1 cellular context compared by ENCODE assay signal in genomic region chr16:89827383-89828198, GRCh38.
TF ChIP-seq lines count a peak whose summit lies in the region.

No MANE protein-coding gene starts in this region.

TF ChIP-seq in K562, 482 proteins besides CTCF, POLR2A, EP300 and RAD21 (continues in another document):
- TF ChIP-seq GATAD2A (IDR thresholded peaks at IDR 0.05) (0 out of 2 replicates have a peak, but pooled peaks have one; percentile 16), RBM25 (IDR thresholded peaks at IDR 0.05; ENCODE audit: low read depth, low read length, severe bottlenecking) (peak; percentile 63), E2F6 (IDR thresholded peaks at IDR 0.05; ENCODE audit: borderline replicate concordance in 1 of 2, extremely low read depth in 1 of 2, insufficient read depth in 1 of 2, insufficient read length in 1 of 2, low read depth in 1 of 2, low read length in 1 of 2, poor library complexity in 1 of 2, severe bottlenecking in 1 of 2) (peak in 1 of 2 experiments; percentile 42), BCOR (IDR thresholded peaks at IDR 0.05) (peak; percentile 72), MNT (conservative IDR thresholded peaks at IDR 0.05) (peak; percentile 25 to 40; a peak in 1 of 4 replicates), CTBP1 (IDR thresholded peaks at IDR 0.05; ENCODE audit: borderline replicate concordance) (peak; percentile 17; the same call in 1 of the 2 replicates), ZNF766 (CRISPR knock-in tag; conservative IDR thresholded peaks at IDR 0.05) (no peak), POLR2G (IDR thresholded peaks at IDR 0.05; ENCODE audit: low read depth, low read length) (peak; percentile 73), MCM5 (IDR thresholded peaks at IDR 0.05; ENCODE audit: low read depth) (no peak), CREB1 (IDR thresholded peaks at IDR 0.05) (no peak), CREB1 (CRISPR knock-in tag; IDR thresholded peaks at IDR 0.05) (peak; percentile 34; the same call in 1 of the 2 replicates), PCBP1 (IDR thresholded peaks at IDR 0.05; ENCODE audit: low read depth, low read length, poor library complexity, severe bottlenecking) (no peak), TSC22D4 (tag; IDR thresholded peaks at IDR 0.05) (no peak), EGR1 (conservative IDR thresholded peaks at IDR 0.05) (0 out of 2 replicates have a peak, but pooled peaks have one; percentile 10), ZNF449 (CRISPR knock-in tag; IDR thresholded peaks at IDR 0.05) (no peak), CREM (IDR thresholded peaks at IDR 0.05; ENCODE audit: low read depth) (peak; percentile 42; the same call in 1 of the 2 replicates), ZNF318 (IDR thresholded peaks at IDR 0.05; ENCODE audit: borderline replicate concordance in 1 of 2, low read depth in 1 of 2) (no peak), CAMTA2 (CRISPR knock-in tag; conservative IDR thresholded peaks at IDR 0.05) (no peak), KLF1 (tag; IDR thresholded peaks at IDR 0.05) (no peak), RBFOX2 (IDR thresholded peaks at IDR 0.05; ENCODE audit: low read depth, low read length) (peak; percentile 59), CBFA2T3 (IDR thresholded peaks at IDR 0.05) (0 out of 2 replicates have a peak, but pooled peaks have one; percentile 29), SLC30A9 (CRISPR knock-in tag; IDR thresholded peaks at IDR 0.05) (no peak), ETV1 (tag; conservative IDR thresholded peaks at IDR 0.05; ENCODE audit: low read depth) (0 out of 2 replicates have a peak, but pooled peaks have one; percentile 32), DACH1 (IDR thresholded peaks at IDR 0.05; ENCODE audit: partially characterized antibody) (no peak), SIX5 (IDR thresholded peaks at IDR 0.05; ENCODE audit: borderline replicate concordance in 1 of 2, insufficient read depth in 1 of 2, low read depth in 1 of 2, low read length in 2 of 2) (no peak), ATF1 (CRISPR knock-in tag; IDR thresholded peaks at IDR 0.05) (no peak), ATF1 (tag; IDR thresholded peaks at IDR 0.05) (peak; percentile 56), HMGN3 (IDR thresholded peaks at IDR 0.05; ENCODE audit: borderline replicate concordance, extremely low read depth, insufficient read length, low read depth, low read length) (peak; percentile 53), ARNT (IDR thresholded peaks at IDR 0.05) (0 out of 4 replicates have a peak, but pooled peaks of 1 of the 2 experiments have one; percentile 24), SNAPC5 (CRISPR knock-in tag; IDR thresholded peaks at IDR 0.05) (no peak), PTBP1 (IDR thresholded peaks at IDR 0.05; ENCODE audit: low read depth, low read length) (no peak), ZFX (CRISPR knock-in tag; IDR thresholded peaks at IDR 0.05) (peak; percentile 64), ZBTB1 (CRISPR knock-in tag; IDR thresholded peaks at IDR 0.05; ENCODE audit: borderline replicate concordance, low read depth) (peak; percentile 44; the same call in 1 of the 2 replicates), ATF7 (IDR thresholded peaks at IDR 0.05) (no peak), KHSRP (IDR thresholded peaks at IDR 0.05) (no peak), GABPB1 (CRISPR knock-in tag; IDR thresholded peaks at IDR 0.05) (no peak), MAZ (CRISPR knock-in tag; conservative IDR thresholded peaks at IDR 0.05 in 1 of 2, IDR thresholded peaks at IDR 0.05 in 1 of 2) (peak; percentile 47 to 66; a peak in 3 of 4 replicates), RB1 (IDR thresholded peaks at IDR 0.05; ENCODE audit: low read depth) (peak; percentile 8; the same call in 1 of the 2 replicates), HNRNPL (IDR thresholded peaks at IDR 0.05; ENCODE audit: low read depth, low read length) (0 out of 2 replicates have a peak, but pooled peaks have one; percentile 33), FOXK1 (CRISPR knock-in tag; IDR thresholded peaks at IDR 0.05; ENCODE audit: borderline replicate concordance) (0 out of 2 replicates have a peak, but pooled peaks have one; percentile 48), KLF13 (tag; IDR thresholded peaks at IDR 0.05; ENCODE audit: borderline replicate concordance, low read depth) (0 out of 2 replicates have a peak, but pooled peaks have one; percentile 15), TAF7 (tag; IDR thresholded peaks at IDR 0.05) (no peak), ZC3H4 (CRISPR knock-in tag; IDR thresholded peaks at IDR 0.05; ENCODE audit: borderline replicate concordance) (no peak), L3MBTL2 (IDR thresholded peaks at IDR 0.05) (peak; percentile 39), U2AF2 (optimal IDR thresholded peaks at IDR 0.05; ENCODE audit: low read depth, low read length) (no peak), NR2C2 (CRISPR knock-in tag; IDR thresholded peaks at IDR 0.05) (no peak), NR2C2 (tag; IDR thresholded peaks at IDR 0.05) (0 out of 2 replicates have a peak, but pooled peaks have one; percentile 21), ZNF121 (CRISPR knock-in tag; conservative IDR thresholded peaks at IDR 0.05) (peak; percentile 94), ESRRA (IDR thresholded peaks at IDR 0.05; ENCODE audit: borderline replicate concordance, low read depth) (peak; percentile 90), SP2 (IDR thresholded peaks at IDR 0.05; ENCODE audit: extremely low read depth, low read depth, low read length, poor library complexity, severe bottlenecking) (no peak), FOXP4 (CRISPR knock-in tag; IDR thresholded peaks at IDR 0.05; ENCODE audit: borderline replicate concordance) (peak; percentile 10; the same call in 1 of the 2 replicates)
- TF ChIP-seq, protein P1, sequence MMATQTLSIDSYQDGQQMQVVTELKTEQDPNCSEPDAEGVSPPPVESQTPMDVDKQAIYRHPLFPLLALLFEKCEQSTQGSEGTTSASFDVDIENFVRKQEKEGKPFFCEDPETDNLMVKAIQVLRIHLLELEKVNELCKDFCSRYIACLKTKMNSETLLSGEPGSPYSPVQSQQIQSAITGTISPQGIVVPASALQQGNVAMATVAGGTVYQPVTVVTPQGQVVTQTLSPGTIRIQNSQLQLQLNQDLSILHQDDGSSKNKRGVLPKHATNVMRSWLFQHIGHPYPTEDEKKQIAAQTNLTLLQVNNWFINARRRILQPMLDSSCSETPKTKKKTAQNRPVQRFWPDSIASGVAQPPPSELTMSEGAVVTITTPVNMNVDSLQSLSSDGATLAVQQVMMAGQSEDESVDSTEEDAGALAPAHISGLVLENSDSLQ (IDR thresholded peaks at IDR 0.05) = no peak
- TF ChIP-seq, protein P2, sequence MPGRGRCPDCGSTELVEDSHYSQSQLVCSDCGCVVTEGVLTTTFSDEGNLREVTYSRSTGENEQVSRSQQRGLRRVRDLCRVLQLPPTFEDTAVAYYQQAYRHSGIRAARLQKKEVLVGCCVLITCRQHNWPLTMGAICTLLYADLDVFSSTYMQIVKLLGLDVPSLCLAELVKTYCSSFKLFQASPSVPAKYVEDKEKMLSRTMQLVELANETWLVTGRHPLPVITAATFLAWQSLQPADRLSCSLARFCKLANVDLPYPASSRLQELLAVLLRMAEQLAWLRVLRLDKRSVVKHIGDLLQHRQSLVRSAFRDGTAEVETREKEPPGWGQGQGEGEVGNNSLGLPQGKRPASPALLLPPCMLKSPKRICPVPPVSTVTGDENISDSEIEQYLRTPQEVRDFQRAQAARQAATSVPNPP (IDR thresholded peaks at IDR 0.05; ENCODE audit: borderline replicate concordance, insufficient read depth, insufficient read length) = no peak
